Comparison of ENCODE assay signal across 8 cellular contexts in the genomic region with DNA sequence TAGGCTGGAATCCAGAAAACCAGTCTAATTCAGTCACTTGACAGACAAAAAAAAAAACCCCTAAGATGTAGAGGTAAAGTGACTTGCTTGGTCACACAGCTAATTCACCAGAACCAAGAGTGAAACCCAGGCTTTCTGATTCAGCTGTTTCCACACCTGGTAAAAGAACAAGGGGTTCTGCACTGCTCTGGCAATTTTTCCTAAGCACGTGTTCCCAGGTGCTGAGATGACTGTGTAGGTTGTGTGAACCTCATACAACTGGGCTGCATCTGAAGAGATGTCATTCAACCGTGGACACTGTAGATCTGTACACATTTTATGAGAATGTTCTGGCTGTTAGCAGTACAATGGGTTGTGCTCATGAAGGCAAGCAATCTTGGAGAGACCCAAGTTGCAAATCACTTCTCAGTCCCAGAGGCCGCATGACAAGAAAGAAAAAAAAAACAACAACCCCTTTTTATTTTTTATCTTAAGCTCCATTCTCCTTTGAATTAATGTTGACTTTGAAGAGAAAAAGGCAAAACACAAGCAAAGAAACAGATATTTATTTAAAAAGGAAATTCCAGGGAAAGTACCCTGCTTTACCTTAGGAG.
DNase-seq lines count a peak whose midpoint lies in the region; ATAC-seq and TF ChIP-seq lines count a peak whose summit lies in the region.

No MANE protein-coding gene starts in this region.

- H3K27ac Mint-ChIP-seq in immature natural killer cell = peak overlapping the region; percentile 19 to 86 (median 63)
- no peak overlapping the region for H3K27ac Mint-ChIP-seq in HFFc6

- no peak overlapping the region for H3K4me3 ChIP-seq in MG63

- H3K9me3 ChIP-seq in MG63 = no peaks in the 10 kb centered on the region

- no peaks in the 10 kb centered on the region for H3K9me3 Mint-ChIP-seq in immature natural killer cell
- no peaks in the 10 kb centered on the region for H3K9me3 Mint-ChIP-seq in HFFc6

- peaks cover 22% of the 10 kb centered on the region for H3K36me3 ChIP-seq in MG63

- peak; percentile 69 for DNase-seq in GM13976 (ENCODE audit: low spot score)
- no peak for DNase-seq in immature natural killer cell
- DNase-seq in MV-4-11 (lab: John Stamatoyannopoulos, UW) = no peak
- no peak for DNase-seq in MG63
- DNase-seq in retina = no peak
- no peak for DNase-seq in HFFc6

- H3K4me3 Mint-ChIP-seq in immature natural killer cell = peak overlapping the region in 1 of 5 donors; percentile 47
- no peak overlapping the region for H3K4me3 Mint-ChIP-seq in HFFc6

- H3K4me1 Mint-ChIP-seq in immature natural killer cell (peaks cover 22 to 31% of the 10 kb centered on the region in 2 donors), HFFc6 (ENCODE audit: low read depth) (peaks cover 4% of the 10 kb centered on the region; the same call in 1 of the 2 replicates)

- H3K36me3 Mint-ChIP-seq in immature natural killer cell (peaks cover 6 to 23% (median 20%) of the 10 kb centered on the region in 3 donors), HFFc6 (ENCODE audit: low read depth) (peaks cover 17% of the 10 kb centered on the region)

- ATAC-seq in GM21360 (IDR thresholded peaks at IDR 0.05; ENCODE audit: unreplicated experiment) = peak; percentile 80
- ATAC-seq in HG03457 (IDR thresholded peaks at IDR 0.05; ENCODE audit: unreplicated experiment) = peak; percentile 64

- in situ Hi-C loops in GM13976 (cut with MboI; ENCODE audit: low sequenced_read_pairs, unreplicated experiment) = no loop called here

- no peaks in the 10 kb centered on the region for H3K27me3 Mint-ChIP-seq in immature natural killer cell (ENCODE audit: low read depth in 3 of 3)
- H3K27me3 Mint-ChIP-seq in HFFc6 (ENCODE audit: insufficient read depth) = no peaks in the 10 kb centered on the region

- no peaks in the 10 kb centered on the region for H3K27me3 ChIP-seq in MG63

- no peak for TF ChIP-seq CTCF in GM13976 (IDR thresholded peaks at IDR 0.05; ENCODE audit: borderline replicate concordance, control extremely low read depth, extremely low read depth, insufficient read depth, missing control alignments)
- no peak for TF ChIP-seq CTCF in HFFc6 (IDR thresholded peaks at IDR 0.05)
